In genomic region chr2:11027195-11027594, GRCh38 we compare ENCODE assay signal across 28 cellular contexts.
"Had no signal": no experiment of that assay in that cellular context is flagged by ENCODE, and none has a peak within 500 bp of the region (broad histone marks: within the 10 kb centered on the region; RNA-seq: fewer than 3 reads in every experiment).

No MANE protein-coding gene starts in this region.

- H3K9me3 ChIP-seq: heart right ventricle, lower lobe of right lung, neutrophil, pancreas, prostate gland, right lobe of liver, thoracic aorta, tibial artery, upper lobe of right lung had no signal

- H3K27ac ChIP-seq: heart right ventricle, hepatocyte, lower lobe of right lung, neutrophil, pancreas, prostate gland, right lobe of liver, thoracic aorta, tibial artery, upper lobe of right lung had no signal

- DNase-seq: heart right ventricle; kidney glomerular epithelial cell; left cardiac atrium; lower lobe of right lung; mammary epithelial cell; mesenchymal stem cell; naive thymus-derived CD8-positive, alpha-beta T cell; occipital lobe; pancreas; posterior cingulate gyrus; retina; right lobe of liver; stimulated activated CD4-positive, alpha-beta T cell treated with anti-CD3 and anti-CD28 coated beads, Interleukin-1b, Interleukin-23, amount 100 ng/mL, for 48 hours; stimulated activated CD4-positive, alpha-beta T cell treated with anti-CD3 and anti-CD28 coated beads, Interleukin-2, amount 100 ng/mL, for 48 hours; stimulated activated CD4-positive, alpha-beta T cell treated with anti-CD3 and anti-CD28 coated beads, Interleukin-4, amount 100 ng/mL, for 4 hours; stimulated activated CD8-positive, alpha-beta memory T cell treated with anti-CD3 and anti-CD28 coated beads, Interleukin-4, amount 100 ng/mL, for 48 hours; stimulated activated naive CD4-positive, alpha-beta T cell treated with Interleukin-2 at 50 U/mL for 16 hours; stimulated activated naive CD8-positive, alpha-beta T cell treated with anti-CD3 and anti-CD28 coated beads, Interleukin-15, amount 100 ng/mL, for 72 hours; tibial artery; trophoblast cell; upper lobe of right lung had no signal

- ATAC-seq: heart right ventricle; left cardiac atrium; left lobe of liver; lower lobe of right lung; naive thymus-derived CD8-positive, alpha-beta T cell; pancreas; right lobe of liver; stimulated activated memory B cell treated with anti-CD40 and anti-IgM and Interleukin-4, amounts not matched to agents 10 μg/mL and 1 μg/mL and 100 μg/mL, for 72 hours; stimulated activated naive CD8-positive, alpha-beta T cell treated with anti-CD3 and anti-CD28 coated beads, Interleukin-15, amount 100 ng/mL, for 72 hours had no signal

- H3K4me1 ChIP-seq: lower lobe of right lung, prostate gland, tibial artery, upper lobe of right lung had no signal

- H3K36me3 ChIP-seq: heart right ventricle, lower lobe of right lung, neutrophil, pancreas, prostate gland, right lobe of liver, thoracic aorta, tibial artery, upper lobe of right lung had no signal

- H3K27me3 ChIP-seq: hepatocyte, pancreas, right lobe of liver, tibial artery, upper lobe of right lung had no signal

- H2AFZ ChIP-seq: hepatocyte had no signal

- H3K4me2 ChIP-seq: hepatocyte, smooth muscle cell had no signal

- H3K4me3 ChIP-seq: heart right ventricle, hepatocyte, lower lobe of right lung, pancreas, prostate gland, right lobe of liver, smooth muscle cell, thoracic aorta, tibial artery, upper lobe of right lung had no signal
